23 cellular contexts compared by ENCODE assay signal in the genomic region with DNA sequence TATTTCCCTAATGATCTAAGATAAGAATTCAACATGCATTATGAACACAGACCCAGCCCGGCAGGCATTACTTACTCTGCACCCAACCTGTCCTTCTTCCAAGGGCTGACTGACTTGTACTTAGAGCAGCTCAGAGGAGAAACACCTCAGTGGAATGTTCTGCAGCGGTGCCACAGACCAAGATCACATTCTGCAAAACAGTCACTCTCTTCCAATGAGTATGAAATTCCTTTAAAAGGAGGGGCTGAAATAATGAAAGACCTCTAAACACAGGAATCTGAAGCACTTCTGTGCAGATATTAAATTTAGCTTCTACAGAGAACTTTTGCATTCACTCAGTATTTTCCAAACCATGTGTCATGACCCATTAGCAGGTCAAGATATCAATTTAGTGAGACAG.
DNase-seq lines count a peak whose midpoint lies in the region; ATAC-seq, FAIRE-seq and TF ChIP-seq lines count a peak whose summit lies in the region.
"Had no signal": no experiment of that assay in that cellular context is flagged by ENCODE, and none has a peak within 500 bp of the region (broad histone marks: within the 10 kb centered on the region; RNA-seq: fewer than 3 reads in every experiment).

No MANE protein-coding gene starts in this region.

- DNase-seq in astrocyte of the hippocampus (ENCODE audit: low read depth, low spot score), result peak; percentile 75
- no peak for DNase-seq in mesothelial cell of epicardium (ENCODE audit: low spot score in 2 of 2, unreplicated experiment in 2 of 2)
- DNase-seq in retinal pigment epithelial cell (ENCODE audit: low read depth), result peak; percentile 34
- DNase-seq in iPS-NIHi11 (ENCODE audit: low spot score), result no peak
- DNase-seq in HTR-8/SVneo (ENCODE audit: insufficient read length, low spot score), result no peak
- DNase-seq in NCI-H526 (lab: John Stamatoyannopoulos, UW), result no peak
- DNase-seq: ACHN; BE2C; C1 segment of cervical spinal cord; CD4-positive, CD25-positive, alpha-beta regulatory T cell; CD8-positive, alpha-beta memory T cell; COR-L47; DMS 273 treated with DMSO at 0.1 percent for 48 hours; DMS53; DND-41; EL had no signal

- no peak for FAIRE-seq in HTR-8/SVneo (lab: Jason Lieb, UNC)
- FAIRE-seq: A204.1, GM12878, GM19239, HepG2 had no signal

- H3K4me3 ChIP-seq in retinal pigment epithelial cell (ENCODE audit: low read length), result no peak overlapping the region
- H3K4me3 ChIP-seq: GM12878, HAP-1 had no signal

- no peaks in the 10 kb centered on the region for H3K27me3 Mint-ChIP-seq in mesothelial cell of epicardium (ENCODE audit: low read depth)

- no peaks in the 10 kb centered on the region for H3K36me3 Mint-ChIP-seq in mesothelial cell of epicardium
- H3K36me3 Mint-ChIP-seq: CD4-positive, CD25-positive, alpha-beta regulatory T cell; CD8-positive, alpha-beta memory T cell had no signal

- TF ChIP-seq CTCF in mesothelial cell of epicardium (IDR thresholded peaks at IDR 0.05; ENCODE audit: unreplicated experiment) (no peak), retinal pigment epithelial cell (conservative IDR thresholded peaks at IDR 0.05; ENCODE audit: low read depth, low read length) (no peak)

- H3K4me3 Mint-ChIP-seq in mesothelial cell of epicardium, result no peak overlapping the region
- H3K4me3 Mint-ChIP-seq: CD4-positive, CD25-positive, alpha-beta regulatory T cell; CD8-positive, alpha-beta memory T cell had no signal

- peak overlapping the region; percentile 23 for H3K27ac Mint-ChIP-seq in mesothelial cell of epicardium
- H3K27ac Mint-ChIP-seq: CD4-positive, CD25-positive, alpha-beta regulatory T cell; CD8-positive, alpha-beta memory T cell; IgD-negative memory B cell had no signal

- ATAC-seq in HG03280 (IDR thresholded peaks at IDR 0.05; ENCODE audit: unreplicated experiment), result no peak
- ATAC-seq: GM12878, HepG2 had no signal

- H3K4me1 Mint-ChIP-seq in mesothelial cell of epicardium, result peaks cover 27% of the 10 kb centered on the region
- H3K4me1 Mint-ChIP-seq: CD4-positive, CD25-positive, alpha-beta regulatory T cell; CD8-positive, alpha-beta memory T cell had no signal

- no peaks in the 10 kb centered on the region for H3K9me3 Mint-ChIP-seq in mesothelial cell of epicardium
- H3K9me3 Mint-ChIP-seq: CD8-positive, alpha-beta memory T cell; IgD-negative memory B cell had no signal

Comparison
In these comparisons a context has a peak if more than half of its experiments do, and no peak if none do; other contexts are left out.
1. DNase-seq: peak in astrocyte of the hippocampus (single experiment) and retinal pigment epithelial cell (single experiment); none in mesothelial cell of epicardium (0 of 2), iPS-NIHi11 (single experiment), HTR-8/SVneo (single experiment) and NCI-H526 (0 of 2).